In genomic region chr2:238573916-238574315, GRCh38 we compare ENCODE assay signal across 15 cellular contexts.
DNase-seq lines count a peak whose midpoint lies in the region; ATAC-seq and TF ChIP-seq lines count a peak whose summit lies in the region.
"Had no signal": no experiment of that assay in that cellular context is flagged by ENCODE, and none has a peak within 500 bp of the region (broad histone marks: within the 10 kb centered on the region; RNA-seq: fewer than 3 reads in every experiment).

No MANE protein-coding gene starts in this region.

- peak overlapping the region; percentile 34 for H3K27ac Mint-ChIP-seq in mesothelial cell of epicardium
- H3K27ac Mint-ChIP-seq: CD14-positive monocyte, H9 had no signal

- DNase-seq in left cardiac atrium: no peak
- no peak for DNase-seq in heart left ventricle
- peak; percentile 12 for DNase-seq in epithelial cell of esophagus (ENCODE audit: low read depth)
- DNase-seq in mesothelial cell of epicardium (ENCODE audit: low spot score in 2 of 2, unreplicated experiment in 2 of 2): no peak
- DNase-seq in vagina (ENCODE audit: extremely low spot score in 2 of 2): no peak
- no peak for DNase-seq in NCI-H82 treated with DMSO at 0.1 percent for 48 hours (lab: John Stamatoyannopoulos, UW; ENCODE audit: unreplicated experiment)
- DNase-seq in NCI-H2081 treated with DMSO at 0.1 percent for 48 hours (lab: John Stamatoyannopoulos, UW): no peak
- no peak for DNase-seq in stimulated activated CD4-positive, alpha-beta T cell treated with anti-CD3 and anti-CD28 coated beads, Interleukin-12 subunit alpha, Interleukin-12 subunit beta, amount 100 ng/mL, for 4 hours
- DNase-seq: AML-193, MG63, NCI-H1092, NCI-H187, NCI-H526 treated with DMSO at 0.1 percent for 48 hours had no signal

- H3K9me3 ChIP-seq in heart left ventricle (peaks cover 0 to 9% (median 0%) of the 10 kb centered on the region in 12 donors), vagina (no peaks in the 10 kb centered on the region)
- H3K9me3 ChIP-seq: MG63 had no signal

- H3K36me3 Mint-ChIP-seq in mesothelial cell of epicardium: no peaks in the 10 kb centered on the region
- H3K36me3 Mint-ChIP-seq: CD14-positive monocyte had no signal

- H3K27ac ChIP-seq in heart left ventricle (no peak overlapping the region), vagina (peak overlapping the region; percentile 28)

- H3K4me1 ChIP-seq in heart left ventricle (no peaks in the 10 kb centered on the region), vagina (peaks cover 27% of the 10 kb centered on the region)

- intact Hi-C loops in left cardiac atrium (cut with DNase I): no loop called here
- intact Hi-C loops in heart left ventricle (cut with DNase I): no loop called here
- intact Hi-C loops in vagina (cut with DNase I): no loop called here

- ATAC-seq in left cardiac atrium (peak; percentile 27 to 81), heart left ventricle (no peak)

- H3K27me3 ChIP-seq in heart left ventricle (peaks cover 0 to 6% (median 0%) of the 10 kb centered on the region in 9 donors), vagina (no peaks in the 10 kb centered on the region)
- H3K27me3 ChIP-seq: MG63 had no signal

- no peak overlapping the region for H3K4me3 ChIP-seq in heart left ventricle
- no peak overlapping the region for H3K4me3 ChIP-seq in epithelial cell of esophagus (ENCODE audit: low read length)
- H3K4me3 ChIP-seq in vagina: no peak overlapping the region
- H3K4me3 ChIP-seq: MG63 had no signal

- peaks cover 16% of the 10 kb centered on the region for H3K4me1 Mint-ChIP-seq in mesothelial cell of epicardium

- H3K27me3 Mint-ChIP-seq in mesothelial cell of epicardium (ENCODE audit: low read depth): peaks cover 6% of the 10 kb centered on the region

- H3K9me3 Mint-ChIP-seq in mesothelial cell of epicardium: no peaks in the 10 kb centered on the region

- TF ChIP-seq CTCF in heart left ventricle (IDR thresholded peaks at IDR 0.05): no peak
- TF ChIP-seq CTCF in epithelial cell of esophagus (IDR thresholded peaks at IDR 0.05; ENCODE audit: insufficient read depth, low read depth, low read length, missing control alignments): no peak
- no peak for TF ChIP-seq CTCF in mesothelial cell of epicardium (IDR thresholded peaks at IDR 0.05; ENCODE audit: unreplicated experiment)
- TF ChIP-seq CTCF in vagina (IDR thresholded peaks at IDR 0.05): no peak

- TF ChIP-seq POLR2A in heart left ventricle (IDR thresholded peaks at IDR 0.05): no peak
- no peak for TF ChIP-seq POLR2A in vagina (IDR thresholded peaks at IDR 0.05)

- no peaks in the 10 kb centered on the region for H3K36me3 ChIP-seq in heart left ventricle
- no peaks in the 10 kb centered on the region for H3K36me3 ChIP-seq in vagina
- H3K36me3 ChIP-seq: MG63 had no signal

- 71 to 88% (median 80%) methylated on average over 8 to 12 of the region's 12 CpGs for WGBS in heart left ventricle, 4 donors

- no peak overlapping the region for H3K4me3 Mint-ChIP-seq in mesothelial cell of epicardium
- H3K4me3 Mint-ChIP-seq: CD14-positive monocyte, H9 had no signal

Comparison
In these comparisons a context has a peak if more than half of its experiments do, and no peak if none do; other contexts are left out.
1. ATAC-seq: peak in left cardiac atrium (2 of 2); none in heart left ventricle (0 of 4).